Comparison of ENCODE assay signal across 10 cellular contexts in the genomic region with DNA sequence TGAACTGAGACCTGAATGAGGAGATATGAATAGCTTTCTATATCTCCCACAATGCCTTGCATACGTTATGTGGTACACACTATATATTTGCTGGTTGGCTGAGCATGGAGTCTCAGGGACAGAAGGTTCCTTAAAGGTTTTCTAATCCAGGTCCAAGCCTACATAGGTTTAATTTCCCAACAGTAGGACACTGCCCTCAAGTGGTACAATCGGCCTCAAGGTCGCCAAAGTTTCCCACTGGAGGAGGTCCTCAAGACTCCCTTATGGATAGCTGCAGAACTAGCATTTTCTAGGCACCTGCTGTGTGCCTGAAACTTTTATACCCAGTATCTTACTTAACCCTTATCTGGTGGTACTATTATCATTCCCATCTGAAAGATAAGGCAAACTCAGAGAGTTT. TPM values are rescaled to one million over a fixed set of nuclear protein-coding genes. Genes with fewer than 3 reads are reported as not detected.
DNase-seq lines count a peak whose midpoint lies in the region; ATAC-seq and TF ChIP-seq lines count a peak whose summit lies in the region.
"Had no signal": no experiment of that assay in that cellular context is flagged by ENCODE, and none has a peak within 500 bp of the region (broad histone marks: within the 10 kb centered on the region; RNA-seq: fewer than 3 reads in every experiment).

No MANE protein-coding gene starts in this region.

- H3K4me3 Mint-ChIP-seq in HFFc6 = no peak overlapping the region

- DNase-seq in AG09319 (ENCODE audit: extremely low read depth, low read depth) (no peak), HFFc6 (no peak), astrocyte of the cerebellum (ENCODE audit: low read depth) (no peak), left kidney (ENCODE audit: low read depth, low spot score) (peak; percentile 22), NCI-H2227 (lab: John Stamatoyannopoulos, UW; ENCODE audit: unreplicated experiment) (no peak), posterior vena cava (ENCODE audit: low spot score) (no peak)
- DNase-seq: stimulated activated CD4-positive, alpha-beta T cell treated with anti-CD3 and anti-CD28 coated beads, Interleukin-12 subunit alpha, Interleukin-12 subunit beta, amount 100 ng/mL, for 4 hours had no signal

- H3K4me1 Mint-ChIP-seq in HFFc6 (ENCODE audit: low read depth) = no peaks in the 10 kb centered on the region

- H3K36me3 Mint-ChIP-seq in HFFc6 (ENCODE audit: low read depth) = no peaks in the 10 kb centered on the region

- H3K9me3 Mint-ChIP-seq in HFFc6 = no peaks in the 10 kb centered on the region; the same call in 1 of the 2 replicates

- TF ChIP-seq CTCF in AG09319 (IDR thresholded peaks at IDR 0.05; ENCODE audit: low read depth, low read length) = peak; percentile 30
- peak; percentile 63 for TF ChIP-seq CTCF in HFFc6 (IDR thresholded peaks at IDR 0.05)
- peak; percentile 27 for TF ChIP-seq CTCF in astrocyte of the cerebellum (IDR thresholded peaks at IDR 0.05; ENCODE audit: low read depth, low read length, missing control alignments)

- no peak overlapping the region for H3K27ac Mint-ChIP-seq in HFFc6

- ATAC-seq in HG03139 (IDR thresholded peaks at IDR 0.05; ENCODE audit: unreplicated experiment) (no peak), GM18520 (IDR thresholded peaks at IDR 0.05; ENCODE audit: unreplicated experiment) (no peak)

- in situ Hi-C loops in astrocyte of the cerebellum (cut with HindIII; ENCODE audit: low sequenced_read_pairs) = no loop called here

- H3K4me3 ChIP-seq in astrocyte of the cerebellum (ENCODE audit: low read depth, low read length) = no peak overlapping the region
- H3K4me3 ChIP-seq: thyroid gland had no signal

- intact Hi-C loops in posterior vena cava (cut with DNase I) = loop anchor here in 1 of 2 donors (5.0 to 10.0 kb wide), 2 partner anchors 76 to 293 kb away; no protein-coding TSS in a partner anchor

- H3K27me3 Mint-ChIP-seq in HFFc6 (ENCODE audit: insufficient read depth) = peaks cover 1% of the 10 kb centered on the region

RNA-seq across cellular contexts. Expression of a gene that starts 21.0 kb away (rescaled TPM):
- 1 to 10 TPM; 4.2 to 4.8 (median 4.5) TPM for total RNA-seq in HFFc6 (2021; fragmentation: NEBNext Ultra II Directional; extraction: Animal tissue kit (Norgen Biotek cat#: 25700))
- total RNA-seq in posterior vena cava = 10 to 100 TPM; 18.9 to 26.4 TPM
